Comparison of ENCODE assay signal across 12 cellular contexts in the genomic region with DNA sequence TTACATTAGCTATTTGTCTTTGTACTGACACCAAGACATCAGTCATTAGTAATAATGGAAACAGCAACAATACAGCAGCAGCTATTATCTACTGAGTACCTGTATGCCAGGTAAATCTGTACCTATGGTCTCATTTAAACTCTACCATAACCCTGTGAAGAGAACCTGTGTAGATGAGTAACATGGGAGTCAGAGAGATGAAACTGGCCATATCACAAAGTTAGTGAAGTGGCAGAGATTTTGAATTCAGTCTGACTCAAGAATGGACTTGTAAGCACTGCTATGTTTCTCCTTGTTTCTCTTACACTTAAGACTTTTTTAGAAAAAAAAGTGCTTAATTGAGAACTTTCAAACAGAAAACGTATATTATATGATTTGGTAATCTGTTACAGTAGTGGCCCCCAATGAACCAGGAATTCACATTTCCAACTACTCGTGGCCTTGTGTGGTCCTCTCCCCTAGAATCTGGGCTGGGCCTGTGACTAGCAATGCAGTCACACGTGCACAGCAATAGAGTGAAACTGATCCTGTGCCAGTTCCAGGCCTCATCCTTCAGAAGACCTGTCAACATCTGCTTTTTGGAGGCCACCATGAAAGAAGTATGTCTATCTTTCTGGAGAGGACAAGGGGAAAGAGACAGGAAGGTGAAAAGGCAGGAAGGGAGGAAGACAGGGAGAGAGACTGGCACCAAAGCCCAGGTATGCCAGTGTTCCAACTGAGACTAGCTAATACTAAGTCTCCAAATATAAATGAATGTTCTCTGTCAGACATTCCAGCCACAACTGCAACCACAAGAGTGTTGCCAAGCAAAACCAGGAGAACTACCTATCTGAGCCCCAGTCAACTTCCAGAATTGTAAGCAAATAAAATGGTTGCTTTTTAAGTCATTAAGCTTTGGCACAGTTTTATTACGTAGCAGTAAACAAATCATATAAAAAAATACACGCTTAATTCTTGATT. TPM values are rescaled to one million over a fixed set of nuclear protein-coding genes. Genes with fewer than 3 reads are reported as not detected.
DNase-seq lines count a peak whose midpoint lies in the region; ATAC-seq, FAIRE-seq and TF ChIP-seq lines count a peak whose summit lies in the region.
"Had no signal": no experiment of that assay in that cellular context is flagged by ENCODE, and none has a peak within 500 bp of the region (broad histone marks: within the 10 kb centered on the region; RNA-seq: fewer than 3 reads in every experiment).

No MANE protein-coding gene starts in this region.

- no peaks in the 10 kb centered on the region for H3K27me3 Mint-ChIP-seq in dendritic cell treated with granulocyte-macrophage colony-stimulating factor and Interleukin-4, amounts not matched to agents 40 ng/mL and 50 ng/mL, for 4 days

- peak overlapping the region; percentile 25 for H3K27ac ChIP-seq in RWPE2 (ENCODE audit: poor library complexity, severe bottlenecking)
- H3K27ac ChIP-seq in small intestine (ENCODE audit: low read depth in 1 of 2, low read length in 1 of 2), result peak overlapping the region; percentile 3 to 35
- H3K27ac ChIP-seq: colonic mucosa had no signal

- H3K4me1 Mint-ChIP-seq in dendritic cell treated with granulocyte-macrophage colony-stimulating factor and Interleukin-4, amounts not matched to agents 40 ng/mL and 50 ng/mL, for 4 days (ENCODE audit: low read depth), result peaks cover 49% of the 10 kb centered on the region

- H3K27me3 ChIP-seq in RWPE2 (ENCODE audit: insufficient read depth, poor library complexity, severe bottlenecking) (no peaks in the 10 kb centered on the region), small intestine (ENCODE audit: control insufficient read depth in 2 of 2, insufficient read depth in 2 of 2, low read length in 2 of 2) (no peaks in the 10 kb centered on the region)
- H3K27me3 ChIP-seq: colonic mucosa had no signal

- H3K27ac Mint-ChIP-seq in dendritic cell treated with granulocyte-macrophage colony-stimulating factor and Interleukin-4, amounts not matched to agents 40 ng/mL and 50 ng/mL, for 4 days, result peak overlapping the region; percentile 61

- H3K4me3 ChIP-seq in RWPE2 (ENCODE audit: severe bottlenecking) (no peak overlapping the region), small intestine (ENCODE audit: low read depth in 1 of 2, low read length in 2 of 2) (no peak overlapping the region)
- H3K4me3 ChIP-seq: colonic mucosa had no signal

- WGBS in small intestine, 3 donors, result 60 to 64% (median 63%) methylated on average over 5 of the region's 5 CpGs

- ATAC-seq in activated CD4-positive, CD25-positive, alpha-beta regulatory T cell treated with anti-CD3 and anti-CD28 coated beads, Interleukin-2, amount 50 U/mL, for 24 hours, result peak; percentile 79 to 82
- ATAC-seq in RWPE2 (ENCODE audit: low read depth) (peak; percentile 69), HG03139 (IDR thresholded peaks at IDR 0.05; ENCODE audit: unreplicated experiment) (no peak)

- FAIRE-seq in small intestine (lab: Jason Lieb, UNC), result no peak
- FAIRE-seq: A204.1 had no signal

- H3K36me3 ChIP-seq in RWPE2 (ENCODE audit: low read depth) (peaks cover 4% of the 10 kb centered on the region), small intestine (ENCODE audit: control insufficient read depth in 2 of 2, insufficient read depth in 2 of 2, low read length in 2 of 2) (peaks cover 0 to 2% of the 10 kb centered on the region in 2 donors)
- H3K36me3 ChIP-seq: colonic mucosa had no signal

- H3K4me1 ChIP-seq in RWPE2 (ENCODE audit: insufficient read depth, poor library complexity, severe bottlenecking) (peaks cover 10% of the 10 kb centered on the region), small intestine (ENCODE audit: control insufficient read depth in 2 of 2, insufficient read depth in 1 of 2, low read depth in 1 of 2, low read length in 1 of 2) (no peaks in the 10 kb centered on the region)
- H3K4me1 ChIP-seq: colonic mucosa had no signal

- H3K9me3 ChIP-seq in RWPE2 (ENCODE audit: severe bottlenecking) (no peaks in the 10 kb centered on the region), small intestine (ENCODE audit: control insufficient read depth, low read depth) (no peaks in the 10 kb centered on the region)
- H3K9me3 ChIP-seq: colonic mucosa had no signal

- TF ChIP-seq CTCF in RWPE2 (IDR thresholded peaks at IDR 0.05; ENCODE audit: poor library complexity, severe bottlenecking), result no peak

- H3K4me3 Mint-ChIP-seq in dendritic cell treated with granulocyte-macrophage colony-stimulating factor and Interleukin-4, amounts not matched to agents 40 ng/mL and 50 ng/mL, for 4 days, result no peak overlapping the region

- H3K9me3 Mint-ChIP-seq in dendritic cell treated with granulocyte-macrophage colony-stimulating factor and Interleukin-4, amounts not matched to agents 40 ng/mL and 50 ng/mL, for 4 days, result no peaks in the 10 kb centered on the region

- peaks cover 63% of the 10 kb centered on the region for H3K36me3 Mint-ChIP-seq in dendritic cell treated with granulocyte-macrophage colony-stimulating factor and Interleukin-4, amounts not matched to agents 40 ng/mL and 50 ng/mL, for 4 days (ENCODE audit: low read depth)

- intact Hi-C loops in dendritic cell treated with granulocyte-macrophage colony-stimulating factor and Interleukin-4, amounts not matched to agents 40 ng/mL and 50 ng/mL, for 4 days (cut with micrococcal nuclease), result no loop called here

- no peak for DNase-seq in activated CD4-positive, CD25-positive, alpha-beta regulatory T cell treated with anti-CD3 and anti-CD28 coated beads, Interleukin-2, amount 50 U/mL, for 72 hours
- no peak for DNase-seq in RWPE2 (ENCODE audit: low spot score)
- no peak for DNase-seq in small intestine
- no peak for DNase-seq in NCI-H2107 treated with DMSO at 0.1 percent for 48 hours (lab: John Stamatoyannopoulos, UW; ENCODE audit: unreplicated experiment)
- DNase-seq in NCI-H2029 treated with DMSO at 0.1 percent for 48 hours (lab: John Stamatoyannopoulos, UW), result no peak
- DNase-seq: colonic mucosa, NCI-H1092 treated with DMSO at 0.1 percent for 48 hours, substantia nigra had no signal

RNA-seq across cellular contexts. Expression of a gene that starts 12.0 kb away (rescaled TPM):
- 1 to 10 TPM; 5.6 to 6.1 (median 5.7) TPM for polyA plus RNA-seq in small intestine

RNA-seq across cellular contexts. Expression of a gene that starts 19.3 kb away (rescaled TPM):
- 1 to 10 TPM in 1 of 3 donors, under 1 TPM in 2; 0.22 to 1.4 (median 0.27) TPM for polyA plus RNA-seq in small intestine
